In the genomic region with DNA sequence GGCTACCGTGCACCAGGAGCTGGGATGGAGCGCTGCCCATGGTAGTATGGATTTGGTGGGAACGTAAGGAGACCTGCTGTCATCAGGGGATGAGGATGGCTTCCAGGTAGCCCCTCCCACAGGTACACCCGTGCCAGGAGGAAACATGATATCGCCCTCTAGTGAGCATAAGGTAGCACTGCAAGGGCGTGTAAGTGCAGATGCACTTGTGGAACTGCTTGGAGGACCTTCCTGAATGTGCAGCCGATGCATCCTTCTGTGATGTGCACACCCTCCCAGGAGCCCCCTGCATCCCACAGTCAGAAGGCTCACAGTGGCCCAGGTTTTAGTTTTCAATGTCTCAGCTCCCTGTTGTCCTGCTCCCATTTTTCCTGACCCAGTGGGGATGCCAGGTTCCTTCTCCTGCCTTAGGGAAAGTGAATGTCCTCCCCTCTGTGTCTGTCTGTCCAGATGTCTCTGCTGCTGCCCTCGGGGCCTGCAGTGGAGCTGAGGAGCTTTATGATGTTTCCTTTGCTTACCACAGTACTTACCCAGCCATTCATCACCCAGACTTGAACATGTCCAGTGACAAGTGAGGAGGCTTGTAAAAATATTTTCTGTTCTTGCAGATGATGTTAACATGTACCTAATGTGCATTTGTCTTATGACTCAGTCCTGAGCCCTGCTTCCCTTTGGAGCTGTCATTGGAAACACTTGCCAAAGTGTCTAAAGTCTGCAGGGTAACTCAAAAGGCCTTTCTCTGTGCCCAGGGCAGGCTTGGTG, we compare ENCODE assay signal across 8 cellular contexts. TPM values are rescaled to one million over a fixed set of nuclear protein-coding genes. Genes with fewer than 3 reads are reported as not detected.
A peak's percentile ranks its signal among the peaks of the same experiment; 100 is the strongest.
DNase-seq lines count a peak whose midpoint lies in the region; ATAC-seq, FAIRE-seq and TF ChIP-seq lines count a peak whose summit lies in the region.

No MANE protein-coding gene starts in this region.

- H3K27ac ChIP-seq in DND-41 (ENCODE audit: low read length), result no peak overlapping the region
- H3K27ac ChIP-seq in OCI-LY1 (ENCODE audit: low read depth, low read length, poor library complexity, severe bottlenecking), result no peak overlapping the region

- DNase-seq in DND-41 (peak; percentile 48), HTR-8/SVneo (ENCODE audit: insufficient read length, low spot score) (peak; percentile 67), iPS DF 19.7 (ENCODE audit: low read depth, low spot score) (peak; percentile 60), smooth muscle cell of the brain vasculature (ENCODE audit: low read depth, low spot score) (peak; percentile 41), globus pallidus (ENCODE audit: low spot score) (no peak)
- peak; percentile 45 for DNase-seq in activated naive CD8-positive, alpha-beta T cell treated with anti-CD3 and anti-CD28 coated beads, Interleukin-2, amount 10 ng/mL, durations not matched to agents 7 days and 5 days

- no peaks in the 10 kb centered on the region for H3K4me1 ChIP-seq in DND-41 (ENCODE audit: insufficient read depth, low read length)
- H3K4me1 ChIP-seq in OCI-LY1 (ENCODE audit: insufficient read depth, low read length, severe bottlenecking), result no peaks in the 10 kb centered on the region

- H3K79me2 ChIP-seq in DND-41 (ENCODE audit: insufficient read depth, low read length), result no peaks in the 10 kb centered on the region
- H3K79me2 ChIP-seq in OCI-LY1 (ENCODE audit: insufficient read depth, low read length), result no peaks in the 10 kb centered on the region

- no peaks in the 10 kb centered on the region for H3F3A ChIP-seq in OCI-LY1 (ENCODE audit: insufficient read depth, low read length)

- H3K36me3 ChIP-seq in DND-41 (ENCODE audit: insufficient read depth, low read length), result no peaks in the 10 kb centered on the region
- H3K36me3 ChIP-seq in OCI-LY1 (ENCODE audit: insufficient read depth, low read length), result no peaks in the 10 kb centered on the region

- POLR2A ChIA-PET in activated naive CD8-positive, alpha-beta T cell treated with anti-CD3 and anti-CD28 coated beads, Interleukin-2, amount 10 ng/mL, durations not matched to agents 7 days and 5 days (lab: Charles Lee), result no interaction called here

- H3K27ac Mint-ChIP-seq in activated naive CD8-positive, alpha-beta T cell treated with anti-CD3 and anti-CD28 coated beads, Interleukin-2, amount 10 ng/mL, durations not matched to agents 7 days and 5 days, result no peak overlapping the region

- H3K27me3 Mint-ChIP-seq in activated naive CD8-positive, alpha-beta T cell treated with anti-CD3 and anti-CD28 coated beads, Interleukin-2, amount 10 ng/mL, durations not matched to agents 7 days and 5 days, result peaks cover 6% of the 10 kb centered on the region

- H3K9me3 Mint-ChIP-seq in activated naive CD8-positive, alpha-beta T cell treated with anti-CD3 and anti-CD28 coated beads, Interleukin-2, amount 10 ng/mL, durations not matched to agents 7 days and 5 days, result no peaks in the 10 kb centered on the region

- H2AFZ ChIP-seq in DND-41 (ENCODE audit: low read depth, low read length) (no peak overlapping the region), OCI-LY1 (ENCODE audit: low read length) (no peak overlapping the region)

- H4K20me1 ChIP-seq in DND-41 (ENCODE audit: insufficient read depth, low read length) (no peaks in the 10 kb centered on the region), OCI-LY1 (ENCODE audit: insufficient read depth, low read length) (no peaks in the 10 kb centered on the region)

- TF ChIP-seq CTCF in DND-41 (IDR thresholded peaks at IDR 0.05; ENCODE audit: borderline replicate concordance, extremely low read depth, low read length, poor library complexity, severe bottlenecking), result peak; percentile 95
- peak; percentile 85 for TF ChIP-seq CTCF in OCI-LY1 (IDR thresholded peaks at IDR 0.05; ENCODE audit: low read length)

- no peaks in the 10 kb centered on the region for H3K9me2 ChIP-seq in OCI-LY1 (ENCODE audit: low read depth, low read length)

- H3K4me1 Mint-ChIP-seq in activated naive CD8-positive, alpha-beta T cell treated with anti-CD3 and anti-CD28 coated beads, Interleukin-2, amount 10 ng/mL, durations not matched to agents 7 days and 5 days, result no peaks in the 10 kb centered on the region

- H3K27me3 ChIP-seq in DND-41 (ENCODE audit: insufficient read depth, low read length, poor library complexity) (no peaks in the 10 kb centered on the region), OCI-LY1 (ENCODE audit: insufficient read depth, low read length) (no peaks in the 10 kb centered on the region)

- FAIRE-seq in HTR-8/SVneo (lab: Jason Lieb, UNC), result peak; percentile 57

- H3K4me3 Mint-ChIP-seq in activated naive CD8-positive, alpha-beta T cell treated with anti-CD3 and anti-CD28 coated beads, Interleukin-2, amount 10 ng/mL, durations not matched to agents 7 days and 5 days, result no peak overlapping the region

- ATAC-seq in DND-41 (ENCODE audit: insufficient read depth, low read depth) (peak; percentile 69; the same call in 2 of the 3 replicates), GM21367 (IDR thresholded peaks at IDR 0.05; ENCODE audit: unreplicated experiment) (peak; percentile 92)
- peak; percentile 76 for ATAC-seq in activated naive CD8-positive, alpha-beta T cell treated with anti-CD3 and anti-CD28 coated beads, Interleukin-2, amount 10 ng/mL, durations not matched to agents 7 days and 5 days (ENCODE audit: low read depth)

- H3K4me3 ChIP-seq in DND-41 (ENCODE audit: low read depth in 1 of 2, low read length in 2 of 2) (no peak overlapping the region), OCI-LY1 (ENCODE audit: low read depth, low read length, poor library complexity, severe bottlenecking) (no peak overlapping the region)

- no peaks in the 10 kb centered on the region for H3K36me3 Mint-ChIP-seq in activated naive CD8-positive, alpha-beta T cell treated with anti-CD3 and anti-CD28 coated beads, Interleukin-2, amount 10 ng/mL, durations not matched to agents 7 days and 5 days

- H3K9ac ChIP-seq in DND-41 (ENCODE audit: low read depth, low read length), result no peak overlapping the region
- no peak overlapping the region for H3K9ac ChIP-seq in OCI-LY1 (ENCODE audit: low read length)

- H3K9me3 ChIP-seq in DND-41 (ENCODE audit: insufficient read depth, low read length, severe bottlenecking), result no peaks in the 10 kb centered on the region
- H3K9me3 ChIP-seq in OCI-LY1 (ENCODE audit: low read length), result no peaks in the 10 kb centered on the region

- H3K4me2 ChIP-seq in DND-41 (ENCODE audit: insufficient read depth, low read length), result no peak overlapping the region
- no peak overlapping the region for H3K4me2 ChIP-seq in OCI-LY1 (ENCODE audit: low read length)

RNA-seq across cellular contexts. Expression of gene DBX1, which starts 49.2 kb away (rescaled TPM):
- total RNA-seq in activated naive CD8-positive, alpha-beta T cell treated with anti-CD3 and anti-CD28 coated beads, Interleukin-2, amount 10 ng/mL, durations not matched to agents 7 days and 5 days, result not detected
